ENCODE assay signal across 8 cellular contexts in genomic region chr2:119760876-119761275, GRCh38. TPM values are rescaled to one million over a fixed set of nuclear protein-coding genes. Genes with fewer than 3 reads are reported as not detected.
A peak's percentile ranks its signal among the peaks of the same experiment; 100 is the strongest.
DNase-seq lines count a peak whose midpoint lies in the region; ATAC-seq and TF ChIP-seq lines count a peak whose summit lies in the region.

No MANE protein-coding gene starts in this region.

- no peaks in the 10 kb centered on the region for H3K27me3 ChIP-seq in PC-3 (ENCODE audit: low read length)
- peaks cover 0 to 2% (median 0%) of the 10 kb centered on the region in 3 experiments for H3K27me3 ChIP-seq in neuronal stem cell (ENCODE audit: control insufficient read depth in 3 of 3, insufficient read depth in 3 of 3, low read depth in 1 of 3, low read length in 3 of 3)

- H3K4me3 ChIP-seq in PC-3 (ENCODE audit: low read length) = peak overlapping the region; percentile 97
- H3K4me3 ChIP-seq in neuronal stem cell (ENCODE audit: low read length in 2 of 2) = peak overlapping the region; percentile 80 to 93

- ATAC-seq in PC-3 (no peak), HG03571 (IDR thresholded peaks at IDR 0.05; ENCODE audit: unreplicated experiment) (no peak), HG02763 (IDR thresholded peaks at IDR 0.05; ENCODE audit: unreplicated experiment) (no peak)

- H3K4me2 ChIP-seq in PC-3 (ENCODE audit: low read length) (peak overlapping the region; percentile 95), neuronal stem cell (ENCODE audit: insufficient read depth, low read length, poor library complexity, severe bottlenecking) (peak overlapping the region; percentile 64)

- no peak overlapping the region for H2AFZ ChIP-seq in PC-3 (ENCODE audit: low read length)
- no peak overlapping the region for H2AFZ ChIP-seq in neuronal stem cell (ENCODE audit: low read length)

- H4K91ac ChIP-seq in neuronal stem cell (ENCODE audit: low read depth, low read length, poor library complexity) = no peak overlapping the region

- peaks cover 47% of the 10 kb centered on the region for H4K20me1 ChIP-seq in PC-3 (ENCODE audit: low read length)

- H2BK15ac ChIP-seq in neuronal stem cell (ENCODE audit: low read length) = no peak overlapping the region

- peaks cover 45% of the 10 kb centered on the region for H3K4me1 ChIP-seq in PC-3 (ENCODE audit: insufficient read depth, low read length)
- H3K4me1 ChIP-seq in neuronal stem cell (ENCODE audit: control insufficient read depth in 2 of 2, insufficient read depth in 1 of 2, low read depth in 1 of 2, low read length in 2 of 2) = peaks cover 0 to 9% of the 10 kb centered on the region in 2 donors

- H3K14ac ChIP-seq in neuronal stem cell (ENCODE audit: low read length) = no peak overlapping the region

- no peaks in the 10 kb centered on the region for H3F3A ChIP-seq in PC-3 (ENCODE audit: low read length, unreplicated experiment)

- no peaks in the 10 kb centered on the region for H3K27me3 Mint-ChIP-seq in activated CD4-positive, alpha-beta T cell treated with anti-CD3 and anti-CD28 coated beads, Interleukin-2, amount 10 ng/mL, durations not matched to agents 24 days and 14 days
- peaks cover 2% of the 10 kb centered on the region for H3K27me3 Mint-ChIP-seq in endothelial cell (ENCODE audit: unreplicated experiment)

- no peak overlapping the region for H2AK5ac ChIP-seq in neuronal stem cell (ENCODE audit: low read depth, low read length)

- H3K9me3 ChIP-seq in PC-3 (ENCODE audit: low read length) (no peaks in the 10 kb centered on the region), neuronal stem cell (replicated peaks in 1 of 2; ENCODE audit: control insufficient read depth in 2 of 2, insufficient read depth in 1 of 2, low read depth in 1 of 2, low read length in 2 of 2) (peaks cover 0 to under 1% of the 10 kb centered on the region in 2 donors)

- CTCF ChIA-PET in PC-3 (lab: Charles Lee) = interaction anchor here (0.7 kb wide), 1 partner anchor 40 kb away, joined by 3 read pairs; no protein-coding TSS in a partner anchor

- no peak for DNase-seq in activated CD4-positive, alpha-beta T cell treated with anti-CD3 and anti-CD28 coated beads, Interleukin-2, amount 10 ng/mL, durations not matched to agents 24 days and 14 days
- no peak for DNase-seq in activated CD4-positive, alpha-beta T cell treated with anti-CD3 and anti-CD28 coated beads, Interleukin-2, amount 50 U/mL, for 1 hour
- DNase-seq in PC-3 (peak; percentile 42), endothelial cell (ENCODE audit: low spot score) (no peak), neuronal stem cell (ENCODE audit: low spot score) (no peak), GM19238 (ENCODE audit: insufficient read length, low spot score) (no peak)

- peak overlapping the region; percentile 92 for H3K4me3 Mint-ChIP-seq in activated CD4-positive, alpha-beta T cell treated with anti-CD3 and anti-CD28 coated beads, Interleukin-2, amount 10 ng/mL, durations not matched to agents 24 days and 14 days
- peak overlapping the region; percentile 96 for H3K4me3 Mint-ChIP-seq in endothelial cell (ENCODE audit: unreplicated experiment)

- TSS peak; percentile 52 for BruUV-seq in PC-3 (replicated peaks; lab: Mats Ljungman, UMichigan)

- no peak overlapping the region for H3K23ac ChIP-seq in neuronal stem cell (ENCODE audit: low read depth, low read length, poor library complexity)

- H3K27ac ChIP-seq in PC-3 (ENCODE audit: low read length) (no peak overlapping the region; the same call in 1 of the 2 replicates), neuronal stem cell (replicated peaks; ENCODE audit: low read length) (no peak overlapping the region)

- H3K4ac ChIP-seq in neuronal stem cell (ENCODE audit: low read length) = no peak overlapping the region

- H2BK120ac ChIP-seq in neuronal stem cell (ENCODE audit: low read depth, low read length) = no peak overlapping the region

- H3K9me2 ChIP-seq in PC-3 (replicated peaks; ENCODE audit: low read length) = no peaks in the 10 kb centered on the region

- no peak overlapping the region for H2BK5ac ChIP-seq in neuronal stem cell (ENCODE audit: low read length)

- H3K79me1 ChIP-seq in neuronal stem cell (ENCODE audit: low read depth, low read length) = no peaks in the 10 kb centered on the region

- H3K9ac ChIP-seq in PC-3 (ENCODE audit: low read length) = peak overlapping the region; percentile 92
- no peak overlapping the region for H3K9ac ChIP-seq in neuronal stem cell (ENCODE audit: low read depth, low read length, poor library complexity)

- H3K4me1 Mint-ChIP-seq in activated CD4-positive, alpha-beta T cell treated with anti-CD3 and anti-CD28 coated beads, Interleukin-2, amount 10 ng/mL, durations not matched to agents 24 days and 14 days = peaks cover 42% of the 10 kb centered on the region
- H3K4me1 Mint-ChIP-seq in endothelial cell (ENCODE audit: unreplicated experiment) = peaks cover 26% of the 10 kb centered on the region

- no peak overlapping the region for H3K18ac ChIP-seq in neuronal stem cell (ENCODE audit: low read length)

- POLR2A ChIA-PET in PC-3 (lab: Charles Lee; ENCODE audit: unreplicated experiment) = interaction anchor here (0.6 kb wide), 1 partner anchor 58 kb away, joined by 6 read pairs; no protein-coding TSS in a partner anchor

- WGBS in neuronal stem cell (ENCODE audit: extremely low coverage in 2 of 2, insufficient read length in 2 of 2, insufficient replicate concordance in 1 of 2), 2 donors = no CpG with 5 or more reads among the region's 5 CpGs

- intact Hi-C loops in activated CD4-positive, alpha-beta T cell treated with anti-CD3 and anti-CD28 coated beads, Interleukin-2, amount 10 ng/mL, durations not matched to agents 24 days and 14 days (cut with micrococcal nuclease) = no loop called here
- intact Hi-C loops in PC-3 (cut with micrococcal nuclease) = loop anchor here (5.0 kb wide), 2 partner anchors 46 to 251 kb away; partner anchors contain the start of gene EPB41L5

- no peaks in the 10 kb centered on the region for H3K36me3 ChIP-seq in PC-3 (ENCODE audit: low read depth, low read length)
- no peaks in the 10 kb centered on the region for H3K36me3 ChIP-seq in neuronal stem cell (replicated peaks in 1 of 2; ENCODE audit: control insufficient read depth in 2 of 2, insufficient read depth in 2 of 2, low read length in 2 of 2)

- TF ChIP-seq CTCF in PC-3 (conservative IDR thresholded peaks at IDR 0.05; ENCODE audit: low read depth, low read length) (no peak), endothelial cell (IDR thresholded peaks at IDR 0.05; ENCODE audit: unreplicated experiment) (no peak)

- H3K9me3 Mint-ChIP-seq in activated CD4-positive, alpha-beta T cell treated with anti-CD3 and anti-CD28 coated beads, Interleukin-2, amount 10 ng/mL, durations not matched to agents 24 days and 14 days = no peaks in the 10 kb centered on the region
- H3K9me3 Mint-ChIP-seq in endothelial cell (ENCODE audit: unreplicated experiment) = no peaks in the 10 kb centered on the region

- H3K27ac Mint-ChIP-seq in activated CD4-positive, alpha-beta T cell treated with anti-CD3 and anti-CD28 coated beads, Interleukin-2, amount 10 ng/mL, durations not matched to agents 24 days and 14 days = peak overlapping the region; percentile 79
- H3K27ac Mint-ChIP-seq in endothelial cell (ENCODE audit: unreplicated experiment) = peak overlapping the region; percentile 50

- peaks cover 2% of the 10 kb centered on the region for H3K36me3 Mint-ChIP-seq in activated CD4-positive, alpha-beta T cell treated with anti-CD3 and anti-CD28 coated beads, Interleukin-2, amount 10 ng/mL, durations not matched to agents 24 days and 14 days (ENCODE audit: low read depth)
- H3K36me3 Mint-ChIP-seq in endothelial cell (ENCODE audit: low read depth, unreplicated experiment) = no peaks in the 10 kb centered on the region

- no peak overlapping the region for H4K8ac ChIP-seq in neuronal stem cell (ENCODE audit: low read depth, low read length)

- H2BK12ac ChIP-seq in neuronal stem cell (ENCODE audit: low read length) = no peak overlapping the region

- H3K79me2 ChIP-seq in PC-3 (ENCODE audit: low read length) = peaks cover 60% of the 10 kb centered on the region

RNA-seq across cellular contexts. Expression of gene PTPN4, which starts 1.2 kb away (rescaled TPM):
- total RNA-seq in activated CD4-positive, alpha-beta T cell treated with anti-CD3 and anti-CD28 coated beads, Interleukin-2, amount 10 ng/mL, durations not matched to agents 24 days and 14 days = 21.9 and 22.0 TPM in 2 replicates
- total RNA-seq in PC-3 (2014; rRNA removed) (41.2 and 44.5 TPM in 2 replicates), endothelial cell (ENCODE audit: unreplicated experiment) (51.0 TPM)
- 7.7 TPM for polyA plus RNA-seq in neuronal stem cell (2013, experiment 1 of 2)
- polyA plus RNA-seq in neuronal stem cell (2013, experiment 2 of 2) = 9.5 TPM
